In genomic region chr1:84435159-84435558, GRCh38 we compare ENCODE assay signal across 14 cellular contexts. TPM values are rescaled to one million over a fixed set of nuclear protein-coding genes. Genes with fewer than 3 reads are reported as not detected.
A peak's percentile ranks its signal among the peaks of the same experiment; 100 is the strongest.
DNase-seq lines count a peak whose midpoint lies in the region; ATAC-seq and TF ChIP-seq lines count a peak whose summit lies in the region.
"Had no signal": no experiment of that assay in that cellular context is flagged by ENCODE, and none has a peak within 500 bp of the region (broad histone marks: within the 10 kb centered on the region; RNA-seq: fewer than 3 reads in every experiment).

No MANE protein-coding gene starts in this region.

- POLR2A ChIA-PET in activated CD4-positive, alpha-beta T cell treated with anti-CD3 and anti-CD28 coated beads, Interleukin-2, amount 10 ng/mL, durations not matched to agents 7 days and 5 days (lab: Charles Lee), result interaction anchor here (1.7 kb wide), 1 partner anchor 291 kb away, joined by 8 read pairs; the partner anchor contains the start of gene PRKACB

- TF ChIP-seq POLR2A in prostate gland (IDR thresholded peaks at IDR 0.05), result no peak

- WGBS in prostate gland, result 0% methylated on average over 2 of the region's 2 CpGs

- H3K27me3 ChIP-seq in neutrophil (no peaks in the 10 kb centered on the region), prostate gland (replicated peaks; ENCODE audit: insufficient read depth) (no peaks in the 10 kb centered on the region)
- H3K27me3 ChIP-seq: hepatocyte had no signal

- peak overlapping the region; percentile 68 for H3K27ac ChIP-seq in neutrophil
- no peak overlapping the region for H3K27ac ChIP-seq in prostate gland
- H3K27ac ChIP-seq: hepatocyte had no signal

- no peak overlapping the region for H3K4me3 Mint-ChIP-seq in activated CD4-positive, alpha-beta T cell treated with anti-CD3 and anti-CD28 coated beads, Interleukin-2, amount 10 ng/mL, durations not matched to agents 7 days and 5 days
- H3K4me3 Mint-ChIP-seq: activated naive CD8-positive, alpha-beta T cell; stimulated activated naive CD8-positive, alpha-beta T cell treated with anti-CD3 and anti-CD28 coated beads, Interleukin-15, Interleukin-2, amounts not matched to agents 100 ng/mL and 50 ng/mL, for 24 hours; WTC11 had no signal

- H3K4me3 ChIP-seq in neutrophil (ENCODE audit: low read depth in 1 of 2, low read length in 1 of 2) (no peak overlapping the region), prostate gland (no peak overlapping the region)
- H3K4me3 ChIP-seq: hepatocyte had no signal

- no peaks in the 10 kb centered on the region for H3K36me3 Mint-ChIP-seq in activated CD4-positive, alpha-beta T cell treated with anti-CD3 and anti-CD28 coated beads, Interleukin-2, amount 10 ng/mL, durations not matched to agents 7 days and 5 days (ENCODE audit: low read depth)
- H3K36me3 Mint-ChIP-seq: activated naive CD8-positive, alpha-beta T cell; WTC11 had no signal

- H3K27ac Mint-ChIP-seq in activated CD4-positive, alpha-beta T cell treated with anti-CD3 and anti-CD28 coated beads, Interleukin-2, amount 10 ng/mL, durations not matched to agents 7 days and 5 days, result no peak overlapping the region
- H3K27ac Mint-ChIP-seq: activated naive CD8-positive, alpha-beta T cell; stimulated activated naive CD8-positive, alpha-beta T cell treated with anti-CD3 and anti-CD28 coated beads, Interleukin-15, Interleukin-2, amounts not matched to agents 100 ng/mL and 50 ng/mL, for 24 hours; WTC11 had no signal

- H3K36me3 ChIP-seq in neutrophil, result no peaks in the 10 kb centered on the region
- no peaks in the 10 kb centered on the region for H3K36me3 ChIP-seq in prostate gland

- CTCF ChIA-PET in activated CD4-positive, alpha-beta T cell treated with anti-CD3 and anti-CD28 coated beads, Interleukin-2, amount 10 ng/mL, durations not matched to agents 7 days and 5 days (lab: Charles Lee), result interaction anchor here (1.1 to 3.5 kb wide), 4 partner anchors 73 to 319 kb away, joined by 3 to 13 read pairs (median 9); partner anchors contain the start of gene PRKACB

- intact Hi-C loops in prostate gland (cut with DNase I), result loop anchor here (5.0 to 10.0 kb wide), 2 partner anchors 140 to 293 kb away; partner anchors contain the start of gene PRKACB

- peaks cover 3% of the 10 kb centered on the region for H3K9me3 Mint-ChIP-seq in activated CD4-positive, alpha-beta T cell treated with anti-CD3 and anti-CD28 coated beads, Interleukin-2, amount 10 ng/mL, durations not matched to agents 7 days and 5 days
- H3K9me3 Mint-ChIP-seq: stimulated activated naive CD8-positive, alpha-beta T cell treated with anti-CD3 and anti-CD28 coated beads, Interleukin-15, Interleukin-2, amounts not matched to agents 100 ng/mL and 50 ng/mL, for 24 hours had no signal

- TF ChIP-seq CTCF in neutrophil (IDR thresholded peaks at IDR 0.05) (no peak), prostate gland (IDR thresholded peaks at IDR 0.05) (no peak)

- DNase-seq in activated CD4-positive, alpha-beta T cell treated with anti-CD3 and anti-CD28 coated beads, Interleukin-2, amount 10 ng/mL, durations not matched to agents 7 days and 5 days, result peak; percentile 8
- no peak for DNase-seq in activated CD4-positive, alpha-beta T cell treated with anti-CD3 and anti-CD28 coated beads, Interleukin-2, amount 50 U/mL, for 48 hours
- DNase-seq in OCI-M1 (lab: John Stamatoyannopoulos, UW), result peak; percentile 73
- DNase-seq in NCI-H146 (lab: John Stamatoyannopoulos, UW), result no peak
- no peak for DNase-seq in prostate gland (ENCODE audit: low spot score)
- no peak for DNase-seq in NCI-H2107 (lab: John Stamatoyannopoulos, UW)
- DNase-seq: NCI-H1436, RPMI8226 had no signal

- H3K9me3 ChIP-seq in neutrophil (no peaks in the 10 kb centered on the region), prostate gland (no peaks in the 10 kb centered on the region)

- peak; percentile 47 for ATAC-seq in HG02759 (IDR thresholded peaks at IDR 0.05; ENCODE audit: unreplicated experiment)
- ATAC-seq: WTC11 had no signal

- H3K4me1 ChIP-seq in neutrophil (ENCODE audit: control insufficient read depth in 1 of 2, insufficient read depth in 1 of 2, low read depth in 1 of 2, low read length in 1 of 2), result peaks cover 9 to 40% of the 10 kb centered on the region in 2 experiments
- no peaks in the 10 kb centered on the region for H3K4me1 ChIP-seq in prostate gland (replicated peaks)

- H3K27me3 Mint-ChIP-seq in activated CD4-positive, alpha-beta T cell treated with anti-CD3 and anti-CD28 coated beads, Interleukin-2, amount 10 ng/mL, durations not matched to agents 7 days and 5 days, result no peaks in the 10 kb centered on the region
- H3K27me3 Mint-ChIP-seq: activated naive CD8-positive, alpha-beta T cell; stimulated activated naive CD8-positive, alpha-beta T cell treated with anti-CD3 and anti-CD28 coated beads, Interleukin-15, Interleukin-2, amounts not matched to agents 100 ng/mL and 50 ng/mL, for 24 hours had no signal

- peaks cover 21% of the 10 kb centered on the region for H3K4me1 Mint-ChIP-seq in activated CD4-positive, alpha-beta T cell treated with anti-CD3 and anti-CD28 coated beads, Interleukin-2, amount 10 ng/mL, durations not matched to agents 7 days and 5 days
- H3K4me1 Mint-ChIP-seq: WTC11 had no signal

RNA-seq across cellular contexts. Expression of gene DNASE2B, which starts 36.9 kb away (rescaled TPM):
- total RNA-seq in activated CD4-positive, alpha-beta T cell treated with anti-CD3 and anti-CD28 coated beads, Interleukin-2, amount 10 ng/mL, durations not matched to agents 7 days and 5 days, result not detected
- 1 to 10 TPM in 1 of 2 donors, under 1 TPM in 1; 0.85 to 8.6 TPM for total RNA-seq in prostate gland
- total RNA-seq: hepatocyte had no signal

RNA-seq across cellular contexts. Expression of gene RPF1, which starts 43.9 kb away (rescaled TPM):
- total RNA-seq in activated CD4-positive, alpha-beta T cell treated with anti-CD3 and anti-CD28 coated beads, Interleukin-2, amount 10 ng/mL, durations not matched to agents 7 days and 5 days, result 10 to 100 TPM; 37.3 to 45.7 TPM
- total RNA-seq in prostate gland, result 10 to 100 TPM; 38.4 TPM

Comparison
In these comparisons a context has a peak if more than half of its experiments do, and no peak if none do; other contexts are left out.
1. DNase-seq: peak in activated CD4-positive, alpha-beta T cell treated with anti-CD3 and anti-CD28 coated beads, Interleukin-2, amount 10 ng/mL, durations not matched to agents 7 days and 5 days (single experiment) and OCI-M1 (single experiment); none in activated CD4-positive, alpha-beta T cell treated with anti-CD3 and anti-CD28 coated beads, Interleukin-2, amount 50 U/mL, for 48 hours (0 of 2), NCI-H146 (single experiment), prostate gland (single experiment) and NCI-H2107 (single experiment).